In the genomic region with DNA sequence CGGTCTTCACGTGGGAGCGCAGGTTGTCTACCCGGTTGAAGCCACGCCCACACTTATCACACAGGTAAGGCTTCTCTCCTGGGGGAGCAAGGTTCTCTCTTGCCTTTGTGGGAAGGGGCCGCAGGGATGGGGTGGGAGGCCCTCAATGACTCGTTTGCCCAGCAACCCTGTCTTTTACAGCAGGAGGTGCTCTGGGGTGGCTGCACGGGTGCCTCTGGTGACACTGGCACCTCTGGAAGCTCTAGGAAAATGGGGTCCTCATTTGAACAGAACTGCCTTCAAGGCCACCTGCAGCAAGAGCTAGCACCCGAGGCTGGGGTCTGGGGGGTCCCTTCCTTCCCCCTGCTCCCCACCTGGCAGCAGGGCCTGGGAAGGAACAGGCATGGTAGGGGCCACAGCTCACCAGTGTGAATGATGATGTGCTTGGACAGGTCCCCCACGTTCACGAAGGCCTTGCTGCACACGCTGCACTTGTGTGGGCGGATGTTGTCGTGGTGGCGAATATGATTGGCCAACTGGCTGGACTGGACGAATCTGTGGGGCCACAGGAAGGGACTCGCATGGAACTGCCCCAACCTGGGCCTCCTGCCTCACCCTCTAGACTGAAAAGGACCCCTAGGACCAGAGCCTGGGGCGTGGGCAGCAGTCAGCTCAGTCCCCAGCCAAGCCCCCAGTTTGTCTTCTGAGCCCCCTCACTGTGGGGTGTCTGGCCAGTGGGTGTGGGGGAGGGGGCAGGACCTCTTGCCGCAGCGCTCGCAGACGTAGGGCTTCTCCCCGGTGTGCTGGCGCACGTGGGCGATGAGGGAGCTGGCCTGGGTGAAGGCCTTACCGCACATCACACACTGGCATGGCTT, we compare ENCODE assay signal across 22 cellular contexts.
DNase-seq lines count a peak whose midpoint lies in the region; ATAC-seq and TF ChIP-seq lines count a peak whose summit lies in the region.
"Had no signal": no experiment of that assay in that cellular context is flagged by ENCODE, and none has a peak within 500 bp of the region (broad histone marks: within the 10 kb centered on the region; RNA-seq: fewer than 3 reads in every experiment).

No MANE protein-coding gene starts in this region.

- H3K9me3 Mint-ChIP-seq in activated T-cell treated with anti-CD3 and anti-CD28 coated beads, Interleukin-2, amount 50 U/mL, for 24 hours = no peaks in the 10 kb centered on the region
- no peaks in the 10 kb centered on the region for H3K9me3 Mint-ChIP-seq in central memory CD8-positive, alpha-beta T cell
- H3K9me3 Mint-ChIP-seq in effector memory CD8-positive, alpha-beta T cell = no peaks in the 10 kb centered on the region
- H3K9me3 Mint-ChIP-seq: CD8-positive, alpha-beta memory T cell had no signal

- in situ Hi-C loops in brain microvascular endothelial cell (cut with HindIII; ENCODE audit: low pct_ligation_motif_present, low sequenced_read_pairs) = no loop called here

- peak overlapping the region; percentile 76 for H3K27ac Mint-ChIP-seq in activated T-cell treated with anti-CD3 and anti-CD28 coated beads, Interleukin-2, amount 50 U/mL, for 24 hours
- peak overlapping the region; percentile 38 for H3K27ac Mint-ChIP-seq in central memory CD8-positive, alpha-beta T cell (ENCODE audit: low read depth)
- peak overlapping the region in 1 of 2 donors; percentile 82 for H3K27ac Mint-ChIP-seq in effector memory CD8-positive, alpha-beta T cell
- H3K27ac Mint-ChIP-seq: B cell had no signal

- no peak overlapping the region for H3K4me3 Mint-ChIP-seq in activated T-cell treated with anti-CD3 and anti-CD28 coated beads, Interleukin-2, amount 50 U/mL, for 24 hours
- H3K4me3 Mint-ChIP-seq in central memory CD8-positive, alpha-beta T cell = no peak overlapping the region
- H3K4me3 Mint-ChIP-seq in effector memory CD8-positive, alpha-beta T cell = no peak overlapping the region
- H3K4me3 Mint-ChIP-seq: B cell; CD8-positive, alpha-beta memory T cell had no signal

- H3K27me3 ChIP-seq in brain microvascular endothelial cell (replicated peaks) = no peaks in the 10 kb centered on the region
- H3K27me3 ChIP-seq: ascending aorta, gastroesophageal sphincter, Peyer's patch, SJSA1, upper lobe of left lung had no signal

- no peaks in the 10 kb centered on the region for H3K27me3 Mint-ChIP-seq in activated T-cell treated with anti-CD3 and anti-CD28 coated beads, Interleukin-2, amount 50 U/mL, for 24 hours
- H3K27me3 Mint-ChIP-seq in central memory CD8-positive, alpha-beta T cell = no peaks in the 10 kb centered on the region
- no peaks in the 10 kb centered on the region for H3K27me3 Mint-ChIP-seq in effector memory CD8-positive, alpha-beta T cell
- H3K27me3 Mint-ChIP-seq: B cell; CD8-positive, alpha-beta memory T cell had no signal

- DNase-seq in activated T-cell treated with anti-CD3 and anti-CD28 coated beads, Interleukin-2, amount 50 U/mL, for 24 hours = peak; percentile 30
- no peak for DNase-seq in activated T-cell treated with anti-CD3 and anti-CD28 coated beads for 4 hours
- DNase-seq in GM20000 (ENCODE audit: low spot score) = peak; percentile 25
- no peak for DNase-seq in central memory CD8-positive, alpha-beta T cell (ENCODE audit: low spot score in 2 of 2)
- DNase-seq in stimulated activated CD8-positive, alpha-beta memory T cell treated with anti-CD3 and anti-CD28 coated beads, Interleukin-4, amount 100 ng/mL, for 48 hours = peak; percentile 21
- no peak for DNase-seq in germinal center (ENCODE audit: low spot score)
- no peak for DNase-seq in brain microvascular endothelial cell
- DNase-seq in effector memory CD8-positive, alpha-beta T cell = no peak
- DNase-seq: CD8-positive, alpha-beta memory T cell; hippocampal formation; mesendoderm; NCI-H1417; NCI-H2029 treated with DMSO at 0.1 percent for 48 hours; NCI-H526 treated with DMSO at 0.1 percent for 48 hours had no signal

- H3K36me3 ChIP-seq in brain microvascular endothelial cell (replicated peaks) = peaks cover 73% of the 10 kb centered on the region

- H3K4me3 ChIP-seq in brain microvascular endothelial cell (ENCODE audit: low read depth, low read length) = no peak overlapping the region
- H3K4me3 ChIP-seq: ascending aorta, gastroesophageal sphincter, HAP-1, Peyer's patch, SJSA1, skin epidermis, upper lobe of left lung had no signal

- H3K36me3 Mint-ChIP-seq in activated T-cell treated with anti-CD3 and anti-CD28 coated beads, Interleukin-2, amount 50 U/mL, for 24 hours (ENCODE audit: low read depth) = peaks cover 90% of the 10 kb centered on the region
- H3K36me3 Mint-ChIP-seq in central memory CD8-positive, alpha-beta T cell (ENCODE audit: insufficient read depth) = peaks cover 32% of the 10 kb centered on the region
- peaks cover 42% of the 10 kb centered on the region for H3K36me3 Mint-ChIP-seq in effector memory CD8-positive, alpha-beta T cell (ENCODE audit: insufficient read depth)

- TF ChIP-seq CTCF in GM20000 (IDR thresholded peaks at IDR 0.05; ENCODE audit: extremely low read depth, missing control alignments) = no peak
- no peak for TF ChIP-seq CTCF in brain microvascular endothelial cell (IDR thresholded peaks at IDR 0.05; ENCODE audit: low read depth, low read length, missing control alignments)

- no peak overlapping the region for H3K27ac ChIP-seq in brain microvascular endothelial cell
- H3K27ac ChIP-seq: Peyer's patch, SJSA1 had no signal

- peaks cover 24% of the 10 kb centered on the region for H3K4me1 Mint-ChIP-seq in activated T-cell treated with anti-CD3 and anti-CD28 coated beads, Interleukin-2, amount 50 U/mL, for 24 hours (ENCODE audit: low read depth)
- peaks cover 9% of the 10 kb centered on the region for H3K4me1 Mint-ChIP-seq in central memory CD8-positive, alpha-beta T cell
- peaks cover 0 to 8% of the 10 kb centered on the region in 2 donors for H3K4me1 Mint-ChIP-seq in effector memory CD8-positive, alpha-beta T cell (ENCODE audit: low read depth in 2 of 2)

- ATAC-seq in central memory CD8-positive, alpha-beta T cell (replicated peaks; ENCODE audit: extremely low read depth, poor library complexity, severe bottlenecking) = no peak
- no peak for ATAC-seq in effector memory CD8-positive, alpha-beta T cell (replicated peaks)
- ATAC-seq: gastroesophageal sphincter had no signal

Comparison
In these comparisons a context has a peak if more than half of its experiments do, and no peak if none do; other contexts are left out.
1. DNase-seq: peak in activated T-cell treated with anti-CD3 and anti-CD28 coated beads, Interleukin-2, amount 50 U/mL, for 24 hours (single experiment), GM20000 (single experiment) and stimulated activated CD8-positive, alpha-beta memory T cell treated with anti-CD3 and anti-CD28 coated beads, Interleukin-4, amount 100 ng/mL, for 48 hours (single experiment); none in activated T-cell treated with anti-CD3 and anti-CD28 coated beads for 4 hours (single experiment), central memory CD8-positive, alpha-beta T cell (0 of 2), germinal center (single experiment), brain microvascular endothelial cell (single experiment) and effector memory CD8-positive, alpha-beta T cell (0 of 3).